20 cellular contexts compared by ENCODE assay signal in genomic region chr16:26316683-26317464, GRCh38.
DNase-seq lines count a peak whose midpoint lies in the region; ATAC-seq and TF ChIP-seq lines count a peak whose summit lies in the region.
"Had no signal": no experiment of that assay in that cellular context is flagged by ENCODE, and none has a peak within 500 bp of the region (broad histone marks: within the 10 kb centered on the region; RNA-seq: fewer than 3 reads in every experiment).

No MANE protein-coding gene starts in this region.

- no peaks in the 10 kb centered on the region for H3K9me3 ChIP-seq in neuronal stem cell (replicated peaks in 1 of 2; ENCODE audit: control insufficient read depth in 2 of 2, insufficient read depth in 1 of 2, low read depth in 1 of 2, low read length in 2 of 2)
- no peaks in the 10 kb centered on the region for H3K9me3 ChIP-seq in GM23248 (ENCODE audit: low read depth)
- H3K9me3 ChIP-seq: body of pancreas, SJSA1, uterus had no signal

- no peak overlapping the region for H4K91ac ChIP-seq in neuronal stem cell (ENCODE audit: low read depth, low read length, poor library complexity)

- H2AFZ ChIP-seq in neuronal stem cell (ENCODE audit: low read length) (no peak overlapping the region), GM23248 (no peak overlapping the region)
- H2AFZ ChIP-seq: parathyroid adenoma had no signal

- H2AK5ac ChIP-seq in neuronal stem cell (ENCODE audit: low read depth, low read length), result no peak overlapping the region

- H3K4me2 ChIP-seq in neuronal stem cell (ENCODE audit: insufficient read depth, low read length, poor library complexity, severe bottlenecking), result no peak overlapping the region
- H3K4me2 ChIP-seq in GM23248 (ENCODE audit: unreplicated experiment), result no peak overlapping the region

- H3K9ac ChIP-seq in neuronal stem cell (ENCODE audit: low read depth, low read length, poor library complexity) (no peak overlapping the region), GM23248 (no peak overlapping the region)
- H3K9ac ChIP-seq: parathyroid adenoma had no signal

- no peak overlapping the region for H4K8ac ChIP-seq in neuronal stem cell (ENCODE audit: low read depth, low read length)

- H3K4me1 ChIP-seq in neuronal stem cell (ENCODE audit: control insufficient read depth in 2 of 2, insufficient read depth in 1 of 2, low read depth in 1 of 2, low read length in 2 of 2) (no peaks in the 10 kb centered on the region), GM23248 (ENCODE audit: insufficient read depth) (no peaks in the 10 kb centered on the region)
- H3K4me1 ChIP-seq: body of pancreas, parathyroid adenoma, SJSA1, uterus had no signal

- in situ Hi-C loops in GM23248 (cut with MboI), result no loop called here

- no peak overlapping the region for H3K4ac ChIP-seq in neuronal stem cell (ENCODE audit: low read length)

- no peak overlapping the region for H3K18ac ChIP-seq in neuronal stem cell (ENCODE audit: low read length)

- no peak overlapping the region for H2BK5ac ChIP-seq in neuronal stem cell (ENCODE audit: low read length)

- H2BK12ac ChIP-seq in neuronal stem cell (ENCODE audit: low read length), result no peak overlapping the region

- no peak overlapping the region for H2BK15ac ChIP-seq in neuronal stem cell (ENCODE audit: low read length)

- H4K20me1 ChIP-seq in GM23248 (ENCODE audit: insufficient read depth), result no peaks in the 10 kb centered on the region

- no peaks in the 10 kb centered on the region for H3K79me2 ChIP-seq in GM23248 (ENCODE audit: insufficient read depth)
- H3K79me2 ChIP-seq: parathyroid adenoma had no signal

- DNase-seq in H7 (peak; percentile 28), iPS DF 4.7 (ENCODE audit: extremely low read depth, low spot score) (peak; percentile 16), neuronal stem cell (ENCODE audit: low spot score) (peak; percentile 42), NCI-H2227 treated with DMSO at 0.1 percent for 48 hours (lab: John Stamatoyannopoulos, UW) (no peak), GM23248 (no peak)
- DNase-seq: activated CD8-positive, alpha-beta memory T cell treated with anti-CD3 and anti-CD28 coated beads, Interleukin-2, amount 50 U/mL, for 4 hours; body of pancreas; CD4-positive, alpha-beta memory T cell; DMS153; GDM1; left cardiac atrium; naive thymus-derived CD8-positive, alpha-beta T cell; NCI-H2081 treated with DMSO at 0.1 percent for 48 hours; stimulated activated CD4-positive, alpha-beta T cell treated with anti-CD3 and anti-CD28 coated beads, Interleukin-15, amount 100 ng/mL, for 24 hours; uterus had no signal

- H3K36me3 ChIP-seq in H7 (replicated peaks; ENCODE audit: control insufficient read depth, insufficient read depth, low read length), result no peaks in the 10 kb centered on the region
- H3K36me3 ChIP-seq in neuronal stem cell (replicated peaks in 1 of 2; ENCODE audit: control insufficient read depth in 2 of 2, insufficient read depth in 2 of 2, low read length in 2 of 2), result no peaks in the 10 kb centered on the region
- H3K36me3 ChIP-seq in GM23248 (ENCODE audit: low read depth), result no peaks in the 10 kb centered on the region
- H3K36me3 ChIP-seq: SJSA1, uterus had no signal

- H3K23ac ChIP-seq in neuronal stem cell (ENCODE audit: low read depth, low read length, poor library complexity), result no peak overlapping the region

- no peak overlapping the region for H2BK120ac ChIP-seq in neuronal stem cell (ENCODE audit: low read depth, low read length)

- H3K14ac ChIP-seq in neuronal stem cell (ENCODE audit: low read length), result no peak overlapping the region

- no peak overlapping the region for H3K27ac ChIP-seq in neuronal stem cell (replicated peaks; ENCODE audit: low read length)
- H3K27ac ChIP-seq in GM23248, result no peak overlapping the region
- H3K27ac ChIP-seq: body of pancreas, parathyroid adenoma, SJSA1, uterus had no signal

- no peaks in the 10 kb centered on the region for H3K79me1 ChIP-seq in neuronal stem cell (ENCODE audit: low read depth, low read length)

- H3F3A ChIP-seq in GM23248 (ENCODE audit: insufficient read depth), result no peaks in the 10 kb centered on the region

- no CpG with 5 or more reads among the region's 12 CpGs for WGBS in neuronal stem cell (ENCODE audit: extremely low coverage in 2 of 2, insufficient read length in 2 of 2, insufficient replicate concordance in 1 of 2), 2 donors
- WGBS in GM23248 (ENCODE audit: low coverage in 1 of 2, low lambda C conversion rate in 2 of 2, missing lambda C conversion rate in 2 of 2), 2 experiments, result 30 to 34% methylated on average over 12 of the region's 12 CpGs

- no peaks in the 10 kb centered on the region for H3K9me2 ChIP-seq in GM23248 (ENCODE audit: insufficient read depth)

- H3K4me3 ChIP-seq in H7 (ENCODE audit: insufficient read depth, low read depth, low read length) (no peak overlapping the region), neuronal stem cell (ENCODE audit: low read length in 2 of 2) (no peak overlapping the region), GM23248 (no peak overlapping the region)
- H3K4me3 ChIP-seq: body of pancreas, SJSA1, uterus had no signal

- no peak for ATAC-seq in GM21381 (IDR thresholded peaks at IDR 0.05; ENCODE audit: unreplicated experiment)
- ATAC-seq: body of pancreas; left cardiac atrium; naive thymus-derived CD8-positive, alpha-beta T cell; sciatic nerve had no signal

- H3K27me3 ChIP-seq in H7 (ENCODE audit: control insufficient read depth, insufficient read depth, low read length) (no peaks in the 10 kb centered on the region), neuronal stem cell (ENCODE audit: control insufficient read depth in 3 of 3, insufficient read depth in 3 of 3, low read depth in 1 of 3, low read length in 3 of 3) (no peaks in the 10 kb centered on the region), GM23248 (replicated peaks; ENCODE audit: insufficient read depth) (no peaks in the 10 kb centered on the region)
- H3K27me3 ChIP-seq: body of pancreas, SJSA1, uterus had no signal

TF ChIP-seq in PFSK-1, 5 proteins besides CTCF, POLR2A, EP300 and RAD21:
- TF ChIP-seq FOXP2 (optimal IDR thresholded peaks at IDR 0.05; ENCODE audit: borderline replicate concordance, extremely low read depth, extremely low read length, insufficient read depth), result no peak
- no peak for TF ChIP-seq SIN3A (IDR thresholded peaks at IDR 0.05; ENCODE audit: borderline replicate concordance, insufficient read depth, low read length)
- TF ChIP-seq POLR2AphosphoS5 (IDR thresholded peaks at IDR 0.05; ENCODE audit: low read depth, low read length), result no peak
- TF ChIP-seq TAF1 (IDR thresholded peaks at IDR 0.05; ENCODE audit: borderline replicate concordance, insufficient read depth, low read length), result no peak
- peak; percentile 62 to 91; a peak in 3 of 4 replicates for TF ChIP-seq REST (IDR thresholded peaks at IDR 0.05; ENCODE audit: insufficient read depth in 1 of 2, low read depth in 2 of 2, low read length in 2 of 2)
TF ChIP-seq in PFSK-1: peak in this region for 1.

Comparison
In these comparisons a context has a peak if more than half of its experiments do, and no peak if none do; other contexts are left out.
1. DNase-seq: peak in H7 (single experiment), iPS DF 4.7 (single experiment) and neuronal stem cell (single experiment); none in NCI-H2227 treated with DMSO at 0.1 percent for 48 hours (single experiment) and GM23248 (single experiment).